In the genomic region with DNA sequence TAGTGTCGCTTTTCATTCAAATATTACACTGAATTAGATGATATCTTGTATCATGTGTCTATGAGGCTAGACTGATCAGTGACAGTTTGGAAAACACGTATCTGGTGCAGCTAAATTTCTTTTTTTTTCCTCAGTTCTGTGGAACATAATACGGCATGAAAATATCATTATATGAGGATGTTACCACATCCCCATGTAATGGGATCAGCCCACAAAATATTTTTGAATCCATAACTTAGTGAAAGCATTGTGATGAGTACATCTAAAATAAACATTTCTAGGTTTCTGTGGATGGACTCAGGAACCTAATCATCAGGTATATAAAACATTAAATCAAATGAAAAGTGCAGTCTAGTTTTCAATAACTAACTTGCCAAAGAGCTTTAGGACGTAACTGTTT, we compare ENCODE assay signal across 32 cellular contexts.
DNase-seq lines count a peak whose midpoint lies in the region; ATAC-seq, FAIRE-seq and TF ChIP-seq lines count a peak whose summit lies in the region.
"Had no signal": no experiment of that assay in that cellular context is flagged by ENCODE, and none has a peak within 500 bp of the region (broad histone marks: within the 10 kb centered on the region; RNA-seq: fewer than 3 reads in every experiment).

No MANE protein-coding gene starts in this region.

- H2BK12ac ChIP-seq in mesenchymal stem cell (ENCODE audit: low read length in 2 of 2) = no peak overlapping the region

- H3K27me3 Mint-ChIP-seq in astrocyte (ENCODE audit: low read depth, unreplicated experiment) = no peaks in the 10 kb centered on the region
- H3K27me3 Mint-ChIP-seq: activated CD4-positive, alpha-beta T cell treated with anti-CD3 and anti-CD28 coated beads, Interleukin-2, amount 10 ng/mL, durations not matched to agents 24 days and 14 days; activated CD8-positive, alpha-beta memory T cell treated with anti-CD3 and anti-CD28 coated beads, Interleukin-2, amount 10 ng/mL, durations not matched to agents 7 days and 5 days; activated naive CD4-positive, alpha-beta T cell treated with anti-CD3 and anti-CD28 coated beads, Interleukin-2, amount 50 U/mL, for 24 hours; naive thymus-derived CD4-positive, alpha-beta T cell; stimulated activated naive B cell treated with anti-CD40 and anti-IgM and Interleukin-4, amounts not matched to agents 10 μg/mL and 1 μg/mL and 100 μg/mL, for 72 hours had no signal

- TF ChIP-seq CTCF in astrocyte (IDR thresholded peaks at IDR 0.05; ENCODE audit: insufficient read depth, low read depth, low read length) = no peak

- peak overlapping the region; percentile 69 for H3K4me2 ChIP-seq in GM23248 (ENCODE audit: unreplicated experiment)
- peak overlapping the region; percentile 69 for H3K4me2 ChIP-seq in astrocyte (ENCODE audit: low read length)
- no peak overlapping the region for H3K4me2 ChIP-seq in mesenchymal stem cell (ENCODE audit: low read length, poor library complexity, severe bottlenecking)
- H3K4me2 ChIP-seq: BLaER1 had no signal

- peak overlapping the region; percentile 70 for H3K27ac ChIP-seq in GM23248
- H3K27ac ChIP-seq in astrocyte (ENCODE audit: low read depth, low read length) = peak overlapping the region; percentile 63
- no peak overlapping the region for H3K27ac ChIP-seq in mesenchymal stem cell (ENCODE audit: low read length, poor library complexity, severe bottlenecking)
- H3K27ac ChIP-seq in subcutaneous abdominal adipose tissue (ENCODE audit: low read depth, low read length) = peak overlapping the region; percentile 82
- H3K27ac ChIP-seq: ascending aorta, BLaER1, HL-60, Peyer's patch, transverse colon had no signal

- no peaks in the 10 kb centered on the region for H3K9me3 Mint-ChIP-seq in astrocyte (ENCODE audit: unreplicated experiment)
- H3K9me3 Mint-ChIP-seq: activated CD4-positive, alpha-beta T cell treated with anti-CD3 and anti-CD28 coated beads, Interleukin-2, amount 10 ng/mL, durations not matched to agents 24 days and 14 days; activated naive CD4-positive, alpha-beta T cell treated with anti-CD3 and anti-CD28 coated beads, Interleukin-2, amount 50 U/mL, for 24 hours; activated T-helper 1 cell treated with anti-CD3 and anti-CD28 coated beads, Interleukin-12 subunit alpha, Interleukin-12 subunit beta, Interleukin-2, Interleukin-4 antibody, amounts not matched to agents 30 ng/mL and 10 ng/mL and 1 ng/mL, durations not matched to agents 14 hours and 24 hours and 36 hours; naive thymus-derived CD4-positive, alpha-beta T cell; stimulated activated naive B cell treated with anti-CD40 and anti-IgM and Interleukin-4, amounts not matched to agents 10 μg/mL and 1 μg/mL and 100 μg/mL, for 72 hours had no signal

- no peaks in the 10 kb centered on the region for H3K9me3 ChIP-seq in GM23248 (ENCODE audit: low read depth)
- H3K9me3 ChIP-seq in astrocyte (ENCODE audit: insufficient read depth, low read depth, low read length) = no peaks in the 10 kb centered on the region
- H3K9me3 ChIP-seq in mesenchymal stem cell (ENCODE audit: control insufficient read depth, low read length) = no peaks in the 10 kb centered on the region
- H3K9me3 ChIP-seq in subcutaneous abdominal adipose tissue (ENCODE audit: control insufficient read depth in 5 of 5, low read length in 5 of 5) = no peaks in the 10 kb centered on the region
- H3K9me3 ChIP-seq: ascending aorta, BLaER1, gastroesophageal sphincter, Peyer's patch, sigmoid colon, transverse colon had no signal

- H2BK5ac ChIP-seq in mesenchymal stem cell (ENCODE audit: low read depth, low read length, poor library complexity, severe bottlenecking) = no peak overlapping the region

- H3K9ac ChIP-seq in GM23248 = peak overlapping the region; percentile 52
- peak overlapping the region; percentile 66 for H3K9ac ChIP-seq in astrocyte (ENCODE audit: low read length)
- H3K9ac ChIP-seq in mesenchymal stem cell (ENCODE audit: low read length) = peak overlapping the region; percentile 86
- peak overlapping the region in 1 of 5 donors; percentile 42 for H3K9ac ChIP-seq in subcutaneous abdominal adipose tissue (ENCODE audit: low read length in 5 of 5)
- H3K9ac ChIP-seq: BLaER1 had no signal

- H3K4me3 Mint-ChIP-seq in astrocyte (ENCODE audit: unreplicated experiment) = no peak overlapping the region
- H3K4me3 Mint-ChIP-seq: activated CD4-positive, alpha-beta T cell treated with anti-CD3 and anti-CD28 coated beads, Interleukin-2, amount 10 ng/mL, durations not matched to agents 24 days and 14 days; activated CD8-positive, alpha-beta memory T cell treated with anti-CD3 and anti-CD28 coated beads, Interleukin-2, amount 10 ng/mL, durations not matched to agents 7 days and 5 days; activated naive CD4-positive, alpha-beta T cell treated with anti-CD3 and anti-CD28 coated beads, Interleukin-2, amount 50 U/mL, for 24 hours; activated T-helper 1 cell treated with anti-CD3 and anti-CD28 coated beads, Interleukin-12 subunit alpha, Interleukin-12 subunit beta, Interleukin-2, Interleukin-4 antibody, amounts not matched to agents 30 ng/mL and 10 ng/mL and 1 ng/mL, durations not matched to agents 14 hours and 24 hours and 36 hours; naive thymus-derived CD4-positive, alpha-beta T cell; stimulated activated naive B cell treated with anti-CD40 and anti-IgM and Interleukin-4, amounts not matched to agents 10 μg/mL and 1 μg/mL and 100 μg/mL, for 72 hours; T-helper 17 cell had no signal

- H3K4me1 ChIP-seq in GM23248 (ENCODE audit: insufficient read depth) (peaks cover 32% of the 10 kb centered on the region), astrocyte (ENCODE audit: insufficient read depth, low read length) (peaks cover 10% of the 10 kb centered on the region), mesenchymal stem cell (ENCODE audit: control insufficient read depth, insufficient read depth, low read depth, low read length) (no peaks in the 10 kb centered on the region), subcutaneous abdominal adipose tissue (ENCODE audit: control insufficient read depth in 5 of 5, insufficient read depth in 5 of 5, low read length in 5 of 5) (peaks cover 0 to 3% (median 0%) of the 10 kb centered on the region in 5 donors)
- H3K4me1 ChIP-seq: ascending aorta, BLaER1, gastroesophageal sphincter, Peyer's patch, transverse colon had no signal

- no peaks in the 10 kb centered on the region for H3K36me3 Mint-ChIP-seq in astrocyte (ENCODE audit: low read depth, unreplicated experiment)
- H3K36me3 Mint-ChIP-seq: activated CD8-positive, alpha-beta memory T cell treated with anti-CD3 and anti-CD28 coated beads, Interleukin-2, amount 10 ng/mL, durations not matched to agents 7 days and 5 days; activated naive CD4-positive, alpha-beta T cell treated with anti-CD3 and anti-CD28 coated beads, Interleukin-2, amount 50 U/mL, for 24 hours; naive thymus-derived CD4-positive, alpha-beta T cell; stimulated activated naive B cell treated with anti-CD40 and anti-IgM and Interleukin-4, amounts not matched to agents 10 μg/mL and 1 μg/mL and 100 μg/mL, for 72 hours had no signal

- WGBS in GM23248 (ENCODE audit: low coverage in 1 of 2, low lambda C conversion rate in 2 of 2, missing lambda C conversion rate in 2 of 2), 2 experiments = 68 to 70% methylated on average over 4 of the region's 4 CpGs
- WGBS in mesenchymal stem cell = 80% methylated on average over 1 of the region's 4 CpGs

- H3K79me2 ChIP-seq in GM23248 (ENCODE audit: insufficient read depth) (no peaks in the 10 kb centered on the region), astrocyte (ENCODE audit: insufficient read depth, low read length) (no peaks in the 10 kb centered on the region)

- H3K79me1 ChIP-seq in mesenchymal stem cell (replicated peaks; ENCODE audit: low read length, poor library complexity, severe bottlenecking) = no peaks in the 10 kb centered on the region

- H2BK15ac ChIP-seq in mesenchymal stem cell (ENCODE audit: low read depth, poor library complexity, severe bottlenecking) = no peak overlapping the region

- no peaks in the 10 kb centered on the region for H3K27me3 ChIP-seq in GM23248 (replicated peaks; ENCODE audit: insufficient read depth)
- no peaks in the 10 kb centered on the region for H3K27me3 ChIP-seq in astrocyte (ENCODE audit: insufficient read depth, low read length)
- no peaks in the 10 kb centered on the region for H3K27me3 ChIP-seq in mesenchymal stem cell (ENCODE audit: control insufficient read depth in 1 of 2, insufficient read depth in 1 of 2, low read length in 2 of 2)
- no peaks in the 10 kb centered on the region for H3K27me3 ChIP-seq in subcutaneous abdominal adipose tissue (ENCODE audit: control insufficient read depth in 5 of 5, insufficient read depth in 4 of 5, low read length in 5 of 5)
- H3K27me3 ChIP-seq: ascending aorta, BLaER1, gastroesophageal sphincter, Peyer's patch, sigmoid colon, transverse colon had no signal

- H3K36me3 ChIP-seq in GM23248 (ENCODE audit: low read depth) (no peaks in the 10 kb centered on the region), astrocyte (ENCODE audit: insufficient read depth, low read length) (no peaks in the 10 kb centered on the region), mesenchymal stem cell (ENCODE audit: control insufficient read depth in 1 of 2, insufficient read depth in 2 of 2, low read depth in 1 of 2, low read length in 2 of 2) (no peaks in the 10 kb centered on the region), subcutaneous abdominal adipose tissue (ENCODE audit: control insufficient read depth in 5 of 5, insufficient read depth in 5 of 5, low read length in 5 of 5) (no peaks in the 10 kb centered on the region)
- H3K36me3 ChIP-seq: ascending aorta, BLaER1, gastroesophageal sphincter, Peyer's patch, sigmoid colon, transverse colon had no signal

- no peak overlapping the region for H4K8ac ChIP-seq in mesenchymal stem cell (ENCODE audit: low read length)

- no peaks in the 10 kb centered on the region for H3K9me2 ChIP-seq in GM23248 (ENCODE audit: insufficient read depth)

- H3K27ac Mint-ChIP-seq in astrocyte (ENCODE audit: unreplicated experiment) = no peak overlapping the region
- H3K27ac Mint-ChIP-seq: activated CD4-positive, alpha-beta T cell treated with anti-CD3 and anti-CD28 coated beads, Interleukin-2, amount 10 ng/mL, durations not matched to agents 24 days and 14 days; activated CD8-positive, alpha-beta memory T cell treated with anti-CD3 and anti-CD28 coated beads, Interleukin-2, amount 10 ng/mL, durations not matched to agents 7 days and 5 days; activated naive CD4-positive, alpha-beta T cell treated with anti-CD3 and anti-CD28 coated beads, Interleukin-2, amount 50 U/mL, for 24 hours; activated T-helper 1 cell treated with anti-CD3 and anti-CD28 coated beads, Interleukin-12 subunit alpha, Interleukin-12 subunit beta, Interleukin-2, Interleukin-4 antibody, amounts not matched to agents 30 ng/mL and 10 ng/mL and 1 ng/mL, durations not matched to agents 14 hours and 24 hours and 36 hours; naive thymus-derived CD4-positive, alpha-beta T cell; stimulated activated naive B cell treated with anti-CD40 and anti-IgM and Interleukin-4, amounts not matched to agents 10 μg/mL and 1 μg/mL and 100 μg/mL, for 72 hours; T-helper 17 cell had no signal

- no peak overlapping the region for H3K18ac ChIP-seq in mesenchymal stem cell (ENCODE audit: low read depth in 1 of 2, low read length in 2 of 2)

- DNase-seq in GM23248 = no peak
- no peak for DNase-seq in astrocyte (ENCODE audit: low read depth)
- no peak for DNase-seq in mesenchymal stem cell
- DNase-seq in activated CD4-positive, alpha-beta T cell treated with anti-CD3 and anti-CD28 coated beads for 1 hour = no peak
- DNase-seq in GM19239 (ENCODE audit: insufficient read length, low spot score) = no peak
- DNase-seq in kidney glomerular epithelial cell (lab: John Stamatoyannopoulos, UW) = no peak
- DNase-seq: ACHN; activated CD4-positive, alpha-beta T cell treated with anti-CD3 and anti-CD28 coated beads, Interleukin-2, amount 10 ng/mL, durations not matched to agents 24 days and 14 days; activated CD8-positive, alpha-beta memory T cell treated with anti-CD3 and anti-CD28 coated beads, Interleukin-2, amount 10 ng/mL, durations not matched to agents 7 days and 5 days; COR-L47; DMS79; effector CD8-positive, alpha-beta T cell; erythroblast; kidney; naive thymus-derived CD4-positive, alpha-beta T cell; NCI-H1417; NK-92 treated with Interleukin-12 subunit alpha and Interleukin-12 subunit beta, amount 100 ng/mL, for 24 hours; Peyer's patch; sigmoid colon; stimulated activated naive B cell treated with anti-CD40 and anti-IgM and Interleukin-4, amounts not matched to agents 10 μg/mL and 1 μg/mL and 100 μg/mL, for 72 hours; T-helper 17 cell; transverse colon had no signal

- no peak overlapping the region for H2BK120ac ChIP-seq in mesenchymal stem cell (ENCODE audit: low read depth, low read length)

- no peak overlapping the region for H3K14ac ChIP-seq in mesenchymal stem cell (ENCODE audit: low read length in 2 of 2)

- H3F3A ChIP-seq in GM23248 (ENCODE audit: insufficient read depth) = peaks cover 19% of the 10 kb centered on the region

- no peak overlapping the region for H3K4ac ChIP-seq in mesenchymal stem cell (ENCODE audit: low read depth in 1 of 2, low read length in 2 of 2)

- ATAC-seq in HG03139 (IDR thresholded peaks at IDR 0.05; ENCODE audit: unreplicated experiment) = no peak
- ATAC-seq: activated CD8-positive, alpha-beta memory T cell treated with anti-CD3 and anti-CD28 coated beads, Interleukin-2, amount 10 ng/mL, durations not matched to agents 7 days and 5 days; gastroesophageal sphincter; GM12878; naive thymus-derived CD4-positive, alpha-beta T cell; stimulated activated naive B cell treated with anti-CD40 and anti-IgM and Interleukin-4, amounts not matched to agents 10 μg/mL and 1 μg/mL and 100 μg/mL, for 72 hours; T-helper 17 cell had no signal

- H3K23ac ChIP-seq in mesenchymal stem cell (ENCODE audit: low read length in 2 of 2) = no peak overlapping the region

- H3K4me1 Mint-ChIP-seq in astrocyte (ENCODE audit: low read depth, unreplicated experiment) = no peaks in the 10 kb centered on the region
- H3K4me1 Mint-ChIP-seq: activated CD4-positive, alpha-beta T cell treated with anti-CD3 and anti-CD28 coated beads, Interleukin-2, amount 10 ng/mL, durations not matched to agents 24 days and 14 days; activated CD8-positive, alpha-beta memory T cell treated with anti-CD3 and anti-CD28 coated beads, Interleukin-2, amount 10 ng/mL, durations not matched to agents 7 days and 5 days; activated naive CD4-positive, alpha-beta T cell treated with anti-CD3 and anti-CD28 coated beads, Interleukin-2, amount 50 U/mL, for 24 hours; naive thymus-derived CD4-positive, alpha-beta T cell; stimulated activated naive B cell treated with anti-CD40 and anti-IgM and Interleukin-4, amounts not matched to agents 10 μg/mL and 1 μg/mL and 100 μg/mL, for 72 hours; T-helper 17 cell had no signal

- H4K91ac ChIP-seq in mesenchymal stem cell (ENCODE audit: low read length) = no peak overlapping the region

- H3K4me3 ChIP-seq in GM23248 (peak overlapping the region; percentile 61), astrocyte (ENCODE audit: insufficient read depth, low read depth, low read length) (no peak overlapping the region), mesenchymal stem cell (ENCODE audit: insufficient read depth in 1 of 2, low read depth in 1 of 2, low read length in 2 of 2) (peak overlapping the region in 1 of 2 experiments; percentile 56), subcutaneous abdominal adipose tissue (ENCODE audit: low read depth in 1 of 5, low read length in 5 of 5) (no peak overlapping the region)
- H3K4me3 ChIP-seq: ascending aorta, BLaER1, gastroesophageal sphincter, GM12878, lung, Peyer's patch, sigmoid colon, transverse colon had no signal

- H2AFZ ChIP-seq in GM23248 (peak overlapping the region; percentile 59), astrocyte (ENCODE audit: low read depth, low read length) (no peak overlapping the region), mesenchymal stem cell (ENCODE audit: low read depth, low read length) (no peak overlapping the region)

- in situ Hi-C loops in GM23248 (cut with MboI) = loop anchor here (10.0 to 25.0 kb wide), 3 partner anchors 109 to 501 kb away; no protein-coding TSS in a partner anchor

- no peak overlapping the region for H2AK5ac ChIP-seq in mesenchymal stem cell (ENCODE audit: low read length, severe bottlenecking)

- FAIRE-seq in astrocyte (lab: Jason Lieb, UNC) = peak; percentile 17
- no peak for FAIRE-seq in GM19239 (lab: Jason Lieb, UNC)
- FAIRE-seq: GM12878, kidney had no signal

- H4K20me1 ChIP-seq in GM23248 (ENCODE audit: insufficient read depth) = no peaks in the 10 kb centered on the region
- no peaks in the 10 kb centered on the region for H4K20me1 ChIP-seq in astrocyte (ENCODE audit: insufficient read depth, low read length)
- H4K20me1 ChIP-seq: BLaER1 had no signal
